Comparison of ENCODE assay signal across 36 cellular contexts in the genomic region with DNA sequence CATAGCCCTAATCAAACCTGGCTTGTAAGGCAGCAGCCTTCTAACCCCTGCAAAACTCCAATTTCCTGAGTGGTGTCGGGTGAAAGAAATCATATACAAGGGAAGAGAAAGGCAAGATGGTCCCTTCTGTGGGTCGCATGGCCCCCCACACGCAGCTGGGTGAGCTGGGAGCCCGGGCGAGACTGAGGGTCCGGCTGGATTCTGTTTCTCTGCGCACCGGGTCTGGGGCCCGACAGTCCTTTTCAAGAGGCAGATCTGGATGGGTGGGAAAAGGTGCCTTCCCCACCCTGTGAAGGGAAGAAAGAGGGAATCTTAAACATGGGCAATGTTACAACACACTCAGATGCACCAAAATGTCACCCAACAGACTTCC. TPM values are rescaled to one million over a fixed set of nuclear protein-coding genes. Genes with fewer than 3 reads are reported as not detected.
"Had no signal": no experiment of that assay in that cellular context is flagged by ENCODE, and none has a peak within 500 bp of the region (broad histone marks: within the 10 kb centered on the region; RNA-seq: fewer than 3 reads in every experiment).

No MANE protein-coding gene starts in this region.

- DNase-seq: colonic mucosa; effector CD8-positive, alpha-beta T cell; endodermal cell; foreskin keratinocyte; glutamatergic neuron; heart right ventricle; hippocampal formation; immature natural killer cell; islet precursor cell; kidney glomerular epithelial cell; left colon; mesenchymal stem cell; midbrain; naive thymus-derived CD4-positive, alpha-beta T cell; occipital lobe; ovary; sigmoid colon; stimulated activated CD4-positive, alpha-beta T cell treated with anti-CD3 and anti-CD28 coated beads, Interleukin-4, amount 100 ng/mL, for 4 hours; stimulated activated naive CD8-positive, alpha-beta T cell treated with anti-CD3 and anti-CD28 coated beads, Interleukin-15, Interleukin-2, amounts not matched to agents 100 U/mL and 50 U/mL, for 24 hours; substantia nigra; testis; tibial artery had no signal

- FAIRE-seq: endothelial cell of umbilical vein had no signal

- H3K9me3 ChIP-seq: colonic mucosa, esophagus muscularis mucosa, heart right ventricle, left ventricle myocardium inferior, ovary, psoas muscle, sigmoid colon, testis, tibial artery had no signal

- ATAC-seq: foreskin keratinocyte; heart right ventricle; left colon; naive thymus-derived CD4-positive, alpha-beta T cell; psoas muscle; right cardiac atrium; stimulated activated memory B cell treated with anti-CD40 and anti-IgM and Interleukin-4, amounts not matched to agents 10 μg/mL and 1 μg/mL and 100 μg/mL, for 72 hours; stimulated activated naive CD8-positive, alpha-beta T cell treated with anti-CD3 and anti-CD28 coated beads, Interleukin-15, Interleukin-2, amounts not matched to agents 100 U/mL and 50 U/mL, for 24 hours had no signal

- H3K27ac Mint-ChIP-seq: endodermal cell; immature natural killer cell; naive thymus-derived CD4-positive, alpha-beta T cell; nephron; stimulated activated memory B cell treated with anti-CD40 and anti-IgM and Interleukin-4, amounts not matched to agents 10 μg/mL and 1 μg/mL and 100 μg/mL, for 72 hours; type B pancreatic cell had no signal

- H3K9me3 Mint-ChIP-seq: dendritic cell treated with granulocyte-macrophage colony-stimulating factor and Interleukin-4, amounts not matched to agents 40 ng/mL and 50 ng/mL, for 4 days; endodermal cell; naive thymus-derived CD4-positive, alpha-beta T cell; nephron; stimulated activated memory B cell treated with anti-CD40 and anti-IgM and Interleukin-4, amounts not matched to agents 10 μg/mL and 1 μg/mL and 100 μg/mL, for 72 hours; type B pancreatic cell had no signal

- H3K4me3 Mint-ChIP-seq: dendritic cell treated with granulocyte-macrophage colony-stimulating factor and Interleukin-4, amounts not matched to agents 40 ng/mL and 50 ng/mL, for 4 days; endodermal cell; immature natural killer cell; nephron; stimulated activated memory B cell treated with anti-CD40 and anti-IgM and Interleukin-4, amounts not matched to agents 10 μg/mL and 1 μg/mL and 100 μg/mL, for 72 hours; type B pancreatic cell had no signal

- H3K36me3 Mint-ChIP-seq: immature natural killer cell; naive thymus-derived CD4-positive, alpha-beta T cell; stimulated activated memory B cell treated with anti-CD40 and anti-IgM and Interleukin-4, amounts not matched to agents 10 μg/mL and 1 μg/mL and 100 μg/mL, for 72 hours had no signal

- H3K4me1 Mint-ChIP-seq: endodermal cell, immature natural killer cell, nephron had no signal

- H3K27me3 Mint-ChIP-seq: type B pancreatic cell had no signal

RNA-seq across cellular contexts. Expression of a gene that starts 18.5 kb away (rescaled TPM):
- total RNA-seq: endothelial cell of umbilical vein, foreskin keratinocyte, lung microvascular endothelial cell had no signal

RNA-seq across cellular contexts. Expression of a gene that starts 48.6 kb away (rescaled TPM):
- total RNA-seq: cerebellum, colonic mucosa, endothelial cell of umbilical vein, epithelial cell of proximal tubule, foreskin keratinocyte, lung microvascular endothelial cell, occipital lobe, renal cortical epithelial cell, skeletal muscle tissue had no signal
